Comparison of ENCODE assay signal across 13 cellular contexts in genomic region chr1:154145986-154146385, GRCh38. TPM values are rescaled to one million over a fixed set of nuclear protein-coding genes. Genes with fewer than 3 reads are reported as not detected.
DNase-seq lines count a peak whose midpoint lies in the region; TF ChIP-seq lines count a peak whose summit lies in the region.
"Had no signal": no experiment of that assay in that cellular context is flagged by ENCODE, and none has a peak within 500 bp of the region (broad histone marks: within the 10 kb centered on the region; RNA-seq: fewer than 3 reads in every experiment).

No MANE protein-coding gene starts in this region.

- no peak for TF ChIP-seq RAD21 in SK-N-SH (IDR thresholded peaks at IDR 0.05; ENCODE audit: low read length)

- no peaks in the 10 kb centered on the region for H3K79me2 ChIP-seq in SK-N-SH (ENCODE audit: insufficient read depth)

- H3K4me1 ChIP-seq in SK-N-SH (ENCODE audit: control insufficient read depth in 1 of 2, insufficient read depth in 2 of 2, low read depth in 1 of 2, low read length in 1 of 2) (peaks cover 0 to 3% of the 10 kb centered on the region in 2 experiments; a peak in 1 of 4 replicates), stomach (no peaks in the 10 kb centered on the region)
- H3K4me1 ChIP-seq: sigmoid colon had no signal

- DNase-seq in AG09309 (ENCODE audit: low read depth) = no peak
- no peak for DNase-seq in SK-N-SH
- no peak for DNase-seq in fibroblast of the aortic adventitia (ENCODE audit: low read depth)
- no peak for DNase-seq in OCI-M2 (lab: John Stamatoyannopoulos, UW; ENCODE audit: unreplicated experiment)
- DNase-seq in stomach = no peak
- DNase-seq in activated naive CD8-positive, alpha-beta T cell treated with anti-CD3 and anti-CD28 coated beads for 36 hours = no peak
- no peak for DNase-seq in DMS79 treated with DMSO at 0.1 percent for 48 hours (lab: John Stamatoyannopoulos, UW)
- DNase-seq: activated CD8-positive, alpha-beta memory T cell treated with anti-CD3 and anti-CD28 coated beads, Interleukin-2, amount 10 ng/mL, durations not matched to agents 7 days and 5 days; NCI-H2081; sigmoid colon had no signal

- TF ChIP-seq CTCF in AG09309 (IDR thresholded peaks at IDR 0.05; ENCODE audit: control insufficient read depth, insufficient read depth, low read depth, low read length, missing control alignments) = peak; percentile 42
- peak; percentile 46 for TF ChIP-seq CTCF in GM12873 (IDR thresholded peaks at IDR 0.05; ENCODE audit: insufficient read depth, low read depth, low read length, missing control alignments)
- TF ChIP-seq CTCF in SK-N-SH (IDR thresholded peaks at IDR 0.05) = peak; percentile 65
- peak; percentile 37 for TF ChIP-seq CTCF in fibroblast of the aortic adventitia (IDR thresholded peaks at IDR 0.05; ENCODE audit: insufficient read depth, low read length)
- peak in 1 of 7 experiments; percentile 44 for TF ChIP-seq CTCF in stomach (IDR thresholded peaks at IDR 0.05)

- no peak for TF ChIP-seq POLR2A in stomach (IDR thresholded peaks at IDR 0.05)

- POLR2A ChIA-PET in SK-N-SH (lab: Yijun Ruan, JAX) = no interaction called here

- H3K4me2 ChIP-seq in SK-N-SH = no peak overlapping the region

- no peak for TF ChIP-seq EP300 in SK-N-SH (IDR thresholded peaks at IDR 0.05; ENCODE audit: borderline replicate concordance in 1 of 2, low read depth in 1 of 2, low read length in 1 of 2)
- TF ChIP-seq EP300 in stomach (IDR thresholded peaks at IDR 0.05) = no peak

- H3K4me3 ChIP-seq in AG09309 (ENCODE audit: control insufficient read depth, low read depth, low read length) (no peak overlapping the region), SK-N-SH (ENCODE audit: low read depth in 2 of 2, low read length in 1 of 2) (no peak overlapping the region), fibroblast of the aortic adventitia (ENCODE audit: low read depth, low read length) (no peak overlapping the region), stomach (no peak overlapping the region)
- H3K4me3 ChIP-seq: lung, sigmoid colon, SK-N-MC had no signal

- H3K36me3 ChIP-seq in SK-N-SH (replicated peaks in 1 of 2; ENCODE audit: control insufficient read depth in 1 of 2, insufficient read depth in 2 of 2, low read length in 1 of 2) (no peaks in the 10 kb centered on the region), stomach (no peaks in the 10 kb centered on the region)
- H3K36me3 ChIP-seq: sigmoid colon had no signal

- intact Hi-C loops in stomach (cut with DNase I; ENCODE audit: low total_unique reads) = no loop called here

- CTCF ChIA-PET in SK-N-SH (lab: Yijun Ruan, JAX) = interaction anchor here (1.0 to 3.1 kb wide), 6 partner anchors 8 to 25 kb away, joined by 3 to 10 read pairs (median 4); no protein-coding TSS in a partner anchor

- H2AFZ ChIP-seq in SK-N-SH (ENCODE audit: low read depth) = no peak overlapping the region

- H3K4me3 Mint-ChIP-seq in activated naive CD8-positive, alpha-beta T cell treated with anti-CD3 and anti-CD28 coated beads for 36 hours = no peak overlapping the region
- H3K4me3 Mint-ChIP-seq: activated CD8-positive, alpha-beta memory T cell treated with anti-CD3 and anti-CD28 coated beads, Interleukin-2, amount 10 ng/mL, durations not matched to agents 7 days and 5 days had no signal

- no peaks in the 10 kb centered on the region for H3K27me3 Mint-ChIP-seq in activated naive CD8-positive, alpha-beta T cell treated with anti-CD3 and anti-CD28 coated beads for 36 hours
- H3K27me3 Mint-ChIP-seq: activated CD8-positive, alpha-beta memory T cell treated with anti-CD3 and anti-CD28 coated beads, Interleukin-2, amount 10 ng/mL, durations not matched to agents 7 days and 5 days had no signal

- no peaks in the 10 kb centered on the region for H4K20me1 ChIP-seq in SK-N-SH (ENCODE audit: insufficient read depth)

- no peaks in the 10 kb centered on the region for H3K9me3 ChIP-seq in SK-N-SH
- no peaks in the 10 kb centered on the region for H3K9me3 ChIP-seq in stomach
- H3K9me3 ChIP-seq: sigmoid colon had no signal

- H3K9me3 Mint-ChIP-seq in activated naive CD8-positive, alpha-beta T cell treated with anti-CD3 and anti-CD28 coated beads for 36 hours = no peaks in the 10 kb centered on the region

- no peak overlapping the region for H3K9ac ChIP-seq in SK-N-SH

- H3K27ac ChIP-seq in SK-N-SH (ENCODE audit: low read depth in 2 of 2, low read length in 1 of 2) = no peak overlapping the region
- H3K27ac ChIP-seq in stomach = no peak overlapping the region
- H3K27ac ChIP-seq: sigmoid colon, SK-N-MC had no signal

- no peaks in the 10 kb centered on the region for H3K36me3 Mint-ChIP-seq in activated naive CD8-positive, alpha-beta T cell treated with anti-CD3 and anti-CD28 coated beads for 36 hours
- H3K36me3 Mint-ChIP-seq: activated CD8-positive, alpha-beta memory T cell treated with anti-CD3 and anti-CD28 coated beads, Interleukin-2, amount 10 ng/mL, durations not matched to agents 7 days and 5 days had no signal

- H3F3A ChIP-seq in SK-N-SH (replicated peaks; ENCODE audit: insufficient read depth) = no peaks in the 10 kb centered on the region

- H3K27ac Mint-ChIP-seq in activated naive CD8-positive, alpha-beta T cell treated with anti-CD3 and anti-CD28 coated beads for 36 hours = no peak overlapping the region
- H3K27ac Mint-ChIP-seq: activated CD8-positive, alpha-beta memory T cell treated with anti-CD3 and anti-CD28 coated beads, Interleukin-2, amount 10 ng/mL, durations not matched to agents 7 days and 5 days had no signal

- 92% methylated on average over 2 of the region's 2 CpGs for WGBS in SK-N-SH (ENCODE audit: low lambda C conversion rate)
- WGBS in stomach, 5 donors = 46 to 100% (median 96%) methylated on average over 2 of the region's 2 CpGs

- peaks cover 3% of the 10 kb centered on the region for H3K4me1 Mint-ChIP-seq in activated naive CD8-positive, alpha-beta T cell treated with anti-CD3 and anti-CD28 coated beads for 36 hours

- H3K9me2 ChIP-seq in SK-N-SH = no peaks in the 10 kb centered on the region

- H3K27me3 ChIP-seq in SK-N-SH (ENCODE audit: insufficient read depth) (no peaks in the 10 kb centered on the region), stomach (no peaks in the 10 kb centered on the region)
- H3K27me3 ChIP-seq: sigmoid colon had no signal

TF ChIP-seq in SK-N-SH, 30 proteins besides CTCF, POLR2A, EP300 and RAD21:
- TF ChIP-seq MAX (IDR thresholded peaks at IDR 0.05; ENCODE audit: low read depth) (no peak), SMC3 (IDR thresholded peaks at IDR 0.05; ENCODE audit: low read depth, low read length) (no peak), TCF12 (IDR thresholded peaks at IDR 0.05) (no peak), MXI1 (IDR thresholded peaks at IDR 0.05; ENCODE audit: low read depth, low read length) (no peak), RCOR1 (IDR thresholded peaks at IDR 0.05; ENCODE audit: low read length) (no peak), JUND (IDR thresholded peaks at IDR 0.05) (no peak)
TF ChIP-seq in SK-N-SH: peak in this region for 0.

RNA-seq across cellular contexts. Expression of gene NUP210L, which starts 8.9 kb away (rescaled TPM):
- polyA plus RNA-seq in SK-N-SH (2012; rRNA removed) (not detected in 2 replicates), stomach (not detected)
- not detected in 2 replicates for polyA plus RNA-seq in SK-N-SH (2012; cell fraction: cytosol; rRNA removed)
- 0.02 TPM in 1 of 2 replicates, not detected in the other for polyA plus RNA-seq in SK-N-SH (2012; cell fraction: nucleus; rRNA removed)
- total RNA-seq in fibroblast of the aortic adventitia (ENCODE audit: low replicate concordance) (0.09 TPM in 1 of 2 replicates, not detected in the other), stomach (under 1 TPM in 1 of 5 donors, not detected in 4; 0.18 TPM)
- total RNA-seq in activated naive CD8-positive, alpha-beta T cell treated with anti-CD3 and anti-CD28 coated beads for 36 hours = under 1 TPM in 1 of 2 experiments, not detected in 1; 0.04 TPM

RNA-seq across cellular contexts. Expression of gene TPM3, which starts 45.9 kb away (rescaled TPM):
- 324 and 359 TPM in 2 replicates for polyA plus RNA-seq in SK-N-SH (2012; rRNA removed)
- polyA plus RNA-seq in SK-N-SH (2012; cell fraction: cytosol; rRNA removed) = 391 and 506 TPM in 2 replicates
- polyA plus RNA-seq in SK-N-SH (2012; cell fraction: nucleus; rRNA removed) = 163 and 260 TPM in 2 replicates
- 427 and 649 TPM in 2 replicates for total RNA-seq in fibroblast of the aortic adventitia (ENCODE audit: low replicate concordance)
- 100 to 1,000 TPM in 4 of 5 donors, 10 to 100 TPM in 1; 32.7 to 293 (median 214) TPM for total RNA-seq in stomach
- 100 to 1,000 TPM; 101 to 364 (median 159) TPM for polyA plus RNA-seq in stomach
- total RNA-seq in activated naive CD8-positive, alpha-beta T cell treated with anti-CD3 and anti-CD28 coated beads for 36 hours = 100 to 1,000 TPM; 725 to 753 TPM
